In the genomic region with DNA sequence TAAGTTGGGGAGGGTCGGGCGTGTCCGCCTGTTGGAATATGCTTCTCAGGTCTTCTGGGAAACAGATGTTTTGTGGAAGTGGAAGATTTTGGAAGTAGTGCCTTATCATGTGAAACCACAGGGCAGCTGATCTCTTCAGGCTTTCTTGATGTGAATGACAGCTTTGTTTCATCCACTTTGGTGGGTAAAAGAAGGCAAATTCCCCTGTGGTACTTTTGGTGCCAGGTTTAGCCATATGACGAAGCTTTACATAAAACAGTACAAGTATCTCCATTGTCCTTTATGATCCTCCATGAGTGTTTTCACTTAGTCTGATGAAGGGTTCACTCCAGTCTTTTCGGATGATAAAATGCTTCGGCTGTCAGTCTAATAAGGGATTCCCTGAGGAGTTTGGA, we compare ENCODE assay signal across 22 cellular contexts. TPM values are rescaled to one million over a fixed set of nuclear protein-coding genes. Genes with fewer than 3 reads are reported as not detected.
A peak's percentile ranks its signal among the peaks of the same experiment; 100 is the strongest.
DNase-seq lines count a peak whose midpoint lies in the region; ATAC-seq and TF ChIP-seq lines count a peak whose summit lies in the region.
"Had no signal": no experiment of that assay in that cellular context is flagged by ENCODE, and none has a peak within 500 bp of the region (broad histone marks: within the 10 kb centered on the region; RNA-seq: fewer than 3 reads in every experiment).

No MANE protein-coding gene starts in this region.

- H3K79me2 ChIP-seq in osteoblast (ENCODE audit: insufficient read depth, low read length), result no peaks in the 10 kb centered on the region
- H3K79me2 ChIP-seq in mesendoderm (ENCODE audit: control insufficient read depth, insufficient read depth, low read length), result no peaks in the 10 kb centered on the region

- no peaks in the 10 kb centered on the region for H3K79me1 ChIP-seq in mesendoderm (ENCODE audit: low read length)

- H2AK5ac ChIP-seq in mesendoderm (ENCODE audit: low read length), result no peak overlapping the region

- peaks cover 57% of the 10 kb centered on the region for H3K4me1 Mint-ChIP-seq in activated T-cell treated with anti-CD3 and anti-CD28 coated beads, Interleukin-2, amount 50 U/mL, for 4 hours (ENCODE audit: low read depth)
- peaks cover 70% of the 10 kb centered on the region for H3K4me1 Mint-ChIP-seq in activated CD4-positive, alpha-beta memory T cell treated with anti-CD3 and anti-CD28 coated beads, Interleukin-2, amount 10 ng/mL, durations not matched to agents 7 days and 5 days
- H3K4me1 Mint-ChIP-seq in endodermal cell, result peaks cover 5% of the 10 kb centered on the region

- H2BK15ac ChIP-seq in mesendoderm (replicated peaks; ENCODE audit: low read depth), result no peak overlapping the region

- POLR2A ChIA-PET in activated CD4-positive, alpha-beta memory T cell treated with anti-CD3 and anti-CD28 coated beads, Interleukin-2, amount 10 ng/mL, durations not matched to agents 7 days and 5 days (lab: Charles Lee), result interaction anchor here (1.0 to 8.3 kb wide), 7 partner anchors 11 to 204 kb away, joined by 3 to 328 read pairs (median 13); no protein-coding TSS in a partner anchor

- H3K18ac ChIP-seq in mesendoderm (ENCODE audit: low read length), result no peak overlapping the region

- no peak for DNase-seq in activated T-cell treated with anti-CD3 and anti-CD28 coated beads, Interleukin-2, amount 50 U/mL, for 4 hours
- no peak for DNase-seq in activated T-cell treated with anti-CD3 and anti-CD28 coated beads for 4 hours
- no peak for DNase-seq in GM12865 (ENCODE audit: low read depth)
- no peak for DNase-seq in activated CD4-positive, alpha-beta memory T cell treated with anti-CD3 and anti-CD28 coated beads, Interleukin-2, amount 10 ng/mL, durations not matched to agents 7 days and 5 days
- DNase-seq in osteoblast (ENCODE audit: insufficient read length, low spot score, missing footprints), result peak; percentile 58
- no peak for DNase-seq in endodermal cell
- DNase-seq in NAMALWA (ENCODE audit: low spot score), result no peak
- no peak for DNase-seq in mesendoderm
- DNase-seq: CD8-positive, alpha-beta T cell; DMS79; gastrocnemius medialis; H7; kidney; NCI-H1417; NCI-H2107; NCI-H524; Right ventricle myocardium superior; stimulated activated CD4-positive, alpha-beta T cell treated with anti-CD3 and anti-CD28 coated beads, Interleukin-12 subunit alpha, Interleukin-12 subunit beta, amount 100 ng/mL, for 4 hours had no signal

- no peak overlapping the region for H3K27ac ChIP-seq in osteoblast (ENCODE audit: low read depth, low read length)
- H3K27ac ChIP-seq in endodermal cell (ENCODE audit: low read depth, low read length), result no peak overlapping the region
- no peak overlapping the region for H3K27ac ChIP-seq in mesendoderm (ENCODE audit: low read depth, low read length)
- H3K27ac ChIP-seq: gastrocnemius medialis, right atrium auricular region, VCaP had no signal

- no peak overlapping the region for H3K23ac ChIP-seq in mesendoderm (ENCODE audit: low read length)

- H3K36me3 Mint-ChIP-seq in activated T-cell treated with anti-CD3 and anti-CD28 coated beads, Interleukin-2, amount 50 U/mL, for 4 hours (ENCODE audit: insufficient read depth), result peaks cover 69% of the 10 kb centered on the region
- peaks cover 80% of the 10 kb centered on the region for H3K36me3 Mint-ChIP-seq in activated CD4-positive, alpha-beta memory T cell treated with anti-CD3 and anti-CD28 coated beads, Interleukin-2, amount 10 ng/mL, durations not matched to agents 7 days and 5 days (ENCODE audit: low read depth)
- H3K36me3 Mint-ChIP-seq in endodermal cell (ENCODE audit: low read depth), result no peaks in the 10 kb centered on the region

- no peak overlapping the region for H4K5ac ChIP-seq in mesendoderm (ENCODE audit: low read length)

- 93% methylated on average over 2 to 6 of the region's 6 CpGs for WGBS in endodermal cell (ENCODE audit: insufficient coverage in 1 of 2, insufficient read length in 1 of 2), 2 experiments
- WGBS in mesendoderm (ENCODE audit: extremely low coverage, insufficient coverage, low lambda C conversion rate), result no CpG with 5 or more reads among the region's 6 CpGs

- peak overlapping the region; percentile 61 for H3K27ac Mint-ChIP-seq in activated CD4-positive, alpha-beta memory T cell treated with anti-CD3 and anti-CD28 coated beads, Interleukin-2, amount 10 ng/mL, durations not matched to agents 7 days and 5 days
- H3K27ac Mint-ChIP-seq in endodermal cell, result no peak overlapping the region
- H3K27ac Mint-ChIP-seq: CD8-positive, alpha-beta T cell had no signal

- CTCF ChIA-PET in activated CD4-positive, alpha-beta memory T cell treated with anti-CD3 and anti-CD28 coated beads, Interleukin-2, amount 10 ng/mL, durations not matched to agents 7 days and 5 days (lab: Charles Lee), result interaction anchor here (0.6 to 2.6 kb wide), 3 partner anchors 206 to 330 kb away, joined by 3 to 9 read pairs (median 3); no protein-coding TSS in a partner anchor

- no peaks in the 10 kb centered on the region for H3K36me3 ChIP-seq in osteoblast (ENCODE audit: insufficient read depth, low read length)
- H3K36me3 ChIP-seq in endodermal cell (ENCODE audit: control insufficient read depth, insufficient read depth, low read length), result no peaks in the 10 kb centered on the region
- H3K36me3 ChIP-seq in mesendoderm (ENCODE audit: control insufficient read depth, insufficient read depth, low read length), result no peaks in the 10 kb centered on the region
- H3K36me3 ChIP-seq: gastrocnemius medialis, right atrium auricular region had no signal

- H3K4me2 ChIP-seq in osteoblast (ENCODE audit: insufficient read depth, low read length) (no peak overlapping the region), mesendoderm (ENCODE audit: low read length) (no peak overlapping the region)

- no peak overlapping the region for H2AFZ ChIP-seq in osteoblast (ENCODE audit: low read length)

- H3K4me3 ChIP-seq in GM12865 (ENCODE audit: low read depth, low read length), result peak overlapping the region; percentile 91
- no peak overlapping the region for H3K4me3 ChIP-seq in osteoblast (ENCODE audit: insufficient read depth, low read length)
- H3K4me3 ChIP-seq in endodermal cell (ENCODE audit: low read length), result no peak overlapping the region
- no peak overlapping the region for H3K4me3 ChIP-seq in mesendoderm (ENCODE audit: low read length)
- H3K4me3 ChIP-seq: gastrocnemius medialis, right atrium auricular region had no signal

- no peaks in the 10 kb centered on the region for H3K9me3 ChIP-seq in osteoblast (ENCODE audit: low read depth, low read length)
- H3K9me3 ChIP-seq in endodermal cell (ENCODE audit: control insufficient read depth, low read length), result no peaks in the 10 kb centered on the region
- H3K9me3 ChIP-seq: gastrocnemius medialis, right atrium auricular region had no signal

- H2BK5ac ChIP-seq in mesendoderm (ENCODE audit: low read length), result no peak overlapping the region

- no peak overlapping the region for H4K8ac ChIP-seq in mesendoderm (ENCODE audit: low read depth, low read length)

- H3K9ac ChIP-seq in endodermal cell (ENCODE audit: extremely low read depth, low read length, poor library complexity, severe bottlenecking), result no peak overlapping the region
- H3K9ac ChIP-seq in mesendoderm (ENCODE audit: low read length), result no peak overlapping the region

- peak overlapping the region; percentile 99 for H3K4me3 Mint-ChIP-seq in activated T-cell treated with anti-CD3 and anti-CD28 coated beads, Interleukin-2, amount 50 U/mL, for 4 hours
- peak overlapping the region; percentile 25 for H3K4me3 Mint-ChIP-seq in activated CD4-positive, alpha-beta memory T cell treated with anti-CD3 and anti-CD28 coated beads, Interleukin-2, amount 10 ng/mL, durations not matched to agents 7 days and 5 days
- H3K4me3 Mint-ChIP-seq in endodermal cell, result no peak overlapping the region
- H3K4me3 Mint-ChIP-seq: CD8-positive, alpha-beta T cell had no signal

- H3K27me3 ChIP-seq in osteoblast (ENCODE audit: insufficient read depth, low read length) (peaks cover 68% of the 10 kb centered on the region), endodermal cell (ENCODE audit: control insufficient read depth, insufficient read depth, low read length, poor library complexity, severe bottlenecking) (peaks cover 68% of the 10 kb centered on the region), mesendoderm (ENCODE audit: insufficient read depth, low read length, poor library complexity) (peaks cover 23% of the 10 kb centered on the region)

- no peaks in the 10 kb centered on the region for H3K9me3 Mint-ChIP-seq in activated T-cell treated with anti-CD3 and anti-CD28 coated beads, Interleukin-2, amount 50 U/mL, for 4 hours
- H3K9me3 Mint-ChIP-seq in activated CD4-positive, alpha-beta memory T cell treated with anti-CD3 and anti-CD28 coated beads, Interleukin-2, amount 10 ng/mL, durations not matched to agents 7 days and 5 days, result no peaks in the 10 kb centered on the region
- H3K9me3 Mint-ChIP-seq in endodermal cell, result no peaks in the 10 kb centered on the region
- H3K9me3 Mint-ChIP-seq: CD8-positive, alpha-beta T cell had no signal

- H3K4ac ChIP-seq in mesendoderm (ENCODE audit: low read depth, low read length), result no peak overlapping the region

- no peaks in the 10 kb centered on the region for H4K20me1 ChIP-seq in osteoblast (ENCODE audit: insufficient read depth, low read length)

- no peak for ATAC-seq in activated T-cell treated with anti-CD3 and anti-CD28 coated beads, Interleukin-2, amount 50 U/mL, for 4 hours
- ATAC-seq: CD8-positive, alpha-beta T cell; gastrocnemius medialis had no signal

- H3K56ac ChIP-seq in mesendoderm (ENCODE audit: low read length), result no peak overlapping the region

- no peaks in the 10 kb centered on the region for H3K27me3 Mint-ChIP-seq in activated T-cell treated with anti-CD3 and anti-CD28 coated beads, Interleukin-2, amount 50 U/mL, for 4 hours (ENCODE audit: low read depth)
- no peaks in the 10 kb centered on the region for H3K27me3 Mint-ChIP-seq in activated CD4-positive, alpha-beta memory T cell treated with anti-CD3 and anti-CD28 coated beads, Interleukin-2, amount 10 ng/mL, durations not matched to agents 7 days and 5 days
- peaks cover 74% of the 10 kb centered on the region for H3K27me3 Mint-ChIP-seq in endodermal cell (ENCODE audit: insufficient read depth)

- TF ChIP-seq CTCF in GM12865 (IDR thresholded peaks at IDR 0.05; ENCODE audit: insufficient read depth, low read depth, low read length, missing control alignments) (no peak), osteoblast (IDR thresholded peaks at IDR 0.05; ENCODE audit: extremely low read depth, low read depth, low read length) (no peak), endodermal cell (conservative IDR thresholded peaks at IDR 0.05) (no peak)

- no peak overlapping the region for H2BK120ac ChIP-seq in mesendoderm (ENCODE audit: low read depth, low read length)

- H3K4me1 ChIP-seq in osteoblast (ENCODE audit: insufficient read depth, low read length) (peaks cover 1% of the 10 kb centered on the region), endodermal cell (ENCODE audit: control insufficient read depth, insufficient read depth, low read length) (no peaks in the 10 kb centered on the region), mesendoderm (ENCODE audit: control insufficient read depth, low read depth, low read length) (no peaks in the 10 kb centered on the region)

RNA-seq across cellular contexts. Expression of gene IRF4, which starts 4.6 kb away (rescaled TPM):
- total RNA-seq in activated T-cell treated with anti-CD3 and anti-CD28 coated beads, Interleukin-2, amount 50 U/mL, for 4 hours, result 100 to 1,000 TPM; 720 to 924 (median 743) TPM
- 100 to 1,000 TPM; 171 to 178 TPM for total RNA-seq in activated CD4-positive, alpha-beta memory T cell treated with anti-CD3 and anti-CD28 coated beads, Interleukin-2, amount 10 ng/mL, durations not matched to agents 7 days and 5 days
- total RNA-seq in osteoblast, result under 0.01 TPM in 2 replicates
- total RNA-seq in endodermal cell, result not detected
- polyA plus RNA-seq in endodermal cell (2013, experiment 1 of 2), result 0.32 TPM
- polyA plus RNA-seq in endodermal cell (2013, experiment 2 of 2), result 0.79 TPM
- 0.91 TPM for polyA plus RNA-seq in mesendoderm (2013, experiment 1 of 2)
- 1.1 TPM for polyA plus RNA-seq in mesendoderm (2013, experiment 2 of 2)
- total RNA-seq: lung microvascular endothelial cell, osteocyte had no signal

Comparison
In these comparisons a context has a peak if more than half of its experiments do, and no peak if none do; other contexts are left out.
1. RNA of gene IRF4, which starts 4.6 kb away (total RNA-seq): 720 to 924 TPM in activated T-cell treated with anti-CD3 and anti-CD28 coated beads, Interleukin-2, amount 50 U/mL, for 4 hours and 171 to 178 TPM in activated CD4-positive, alpha-beta memory T cell treated with anti-CD3 and anti-CD28 coated beads, Interleukin-2, amount 10 ng/mL, durations not matched to agents 7 days and 5 days; not detected in endodermal cell and under 0.01 TPM in osteoblast; every median in the first group is over 100 times any median in the second.